Comparison of ENCODE assay signal across 8 cellular contexts in the genomic region with DNA sequence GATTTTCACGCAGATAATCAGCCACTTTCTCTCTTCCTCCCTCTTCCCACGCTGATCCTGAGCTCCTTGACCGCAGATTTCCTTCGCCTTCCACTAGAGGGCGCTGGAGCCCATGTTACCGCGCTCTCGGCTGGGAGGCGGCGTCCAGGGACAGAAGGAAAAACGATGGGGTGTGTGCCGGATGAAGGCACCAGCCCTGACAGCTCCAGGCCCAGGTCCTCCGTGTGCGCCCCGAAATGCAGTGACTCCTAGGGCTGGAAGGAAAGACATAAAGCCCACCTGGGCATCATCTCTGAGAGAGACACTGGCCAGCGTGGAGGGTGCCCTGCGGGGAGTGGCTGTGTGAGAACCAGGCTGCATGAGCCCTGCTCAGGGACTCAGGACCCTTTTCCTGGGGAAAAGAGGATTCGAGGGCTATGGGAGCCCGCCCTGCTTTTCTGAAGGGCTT. TPM values are rescaled to one million over a fixed set of nuclear protein-coding genes. Genes with fewer than 3 reads are reported as not detected.
DNase-seq lines count a peak whose midpoint lies in the region; ATAC-seq, FAIRE-seq and TF ChIP-seq lines count a peak whose summit lies in the region.

No MANE protein-coding gene starts in this region.

- intact Hi-C loops in endothelial cell of umbilical vein (cut with micrococcal nuclease): loop anchor here (1.0 to 10.0 kb wide), 7 partner anchors 185 to 1882 kb away; no protein-coding TSS in a partner anchor

- H3K9me1 ChIP-seq in endothelial cell of umbilical vein (replicated peaks; ENCODE audit: control insufficient read depth, extremely low read depth, insufficient read depth, low read length): no peaks in the 10 kb centered on the region

- no peak overlapping the region for H3K27ac Mint-ChIP-seq in stimulated activated effector memory CD8-positive, alpha-beta T cell treated with anti-CD3 and anti-CD28 coated beads, Interleukin-12 subunit alpha, Interleukin-12 subunit beta, amount 100 ng/mL, for 72 hours

- no peak overlapping the region for H3K4me3 ChIP-seq in endothelial cell of umbilical vein (replicated peaks in 1 of 3; ENCODE audit: insufficient read depth in 1 of 3, low read depth in 1 of 3, low read length in 3 of 3)

- H3K4me1 Mint-ChIP-seq in stimulated activated effector memory CD8-positive, alpha-beta T cell treated with anti-CD3 and anti-CD28 coated beads, Interleukin-12 subunit alpha, Interleukin-12 subunit beta, amount 100 ng/mL, for 72 hours: peaks cover 7% of the 10 kb centered on the region

- H3K4me2 ChIP-seq in endothelial cell of umbilical vein (ENCODE audit: insufficient read depth, low read length): peak overlapping the region; percentile 34

- no peak overlapping the region for H3K27ac ChIP-seq in 22Rv1
- no peak overlapping the region for H3K27ac ChIP-seq in endothelial cell of umbilical vein (ENCODE audit: insufficient read depth, low read depth, low read length)

- no peaks in the 10 kb centered on the region for H3K9me3 ChIP-seq in endothelial cell of umbilical vein (replicated peaks; ENCODE audit: control insufficient read depth, insufficient read depth, low read length)

- no peak overlapping the region for H3K4me3 Mint-ChIP-seq in stimulated activated effector memory CD8-positive, alpha-beta T cell treated with anti-CD3 and anti-CD28 coated beads, Interleukin-12 subunit alpha, Interleukin-12 subunit beta, amount 100 ng/mL, for 72 hours

- H3K9me3 Mint-ChIP-seq in stimulated activated effector memory CD8-positive, alpha-beta T cell treated with anti-CD3 and anti-CD28 coated beads, Interleukin-12 subunit alpha, Interleukin-12 subunit beta, amount 100 ng/mL, for 72 hours: no peaks in the 10 kb centered on the region

- TF ChIP-seq POLR2A in GM12891 (IDR thresholded peaks at IDR 0.05; ENCODE audit: low read depth, low read length): no peak
- no peak for TF ChIP-seq POLR2A in endothelial cell of umbilical vein (IDR thresholded peaks at IDR 0.05; ENCODE audit: low read depth, low read length)

- peaks cover 2% of the 10 kb centered on the region for H3K4me1 ChIP-seq in endothelial cell of umbilical vein (ENCODE audit: control insufficient read depth, extremely low read depth, insufficient read depth, low read length)

- peak; percentile 56 for FAIRE-seq in GM12891 (lab: Jason Lieb, UNC)
- peak; percentile 89 for FAIRE-seq in endothelial cell of umbilical vein (lab: Jason Lieb, UNC)

- POLR2A ChIA-PET in endothelial cell of umbilical vein (lab: Charles Lee): no interaction called here

- CTCF ChIA-PET in endothelial cell of umbilical vein (lab: Charles Lee): interaction anchor here (0.5 to 2.9 kb wide), 104 partner anchors 10 to 1965 kb away, joined by 3 to 64 read pairs (median 4); no protein-coding TSS in a partner anchor

- no peak overlapping the region for H3K9ac ChIP-seq in endothelial cell of umbilical vein (replicated peaks; ENCODE audit: extremely low read depth, insufficient read depth, low read length)

- no peaks in the 10 kb centered on the region for H4K20me1 ChIP-seq in endothelial cell of umbilical vein (replicated peaks; ENCODE audit: control insufficient read depth, extremely low read depth, insufficient read depth, low read length)

- peaks cover 0 to 11% of the 10 kb centered on the region in 2 experiments for H3K27me3 ChIP-seq in endothelial cell of umbilical vein (ENCODE audit: control insufficient read depth in 2 of 2, insufficient read depth in 2 of 2, low read length in 2 of 2)

- no peaks in the 10 kb centered on the region for H3K36me3 ChIP-seq in endothelial cell of umbilical vein (ENCODE audit: control insufficient read depth in 2 of 2, extremely low read depth in 1 of 2, insufficient read depth in 2 of 2, low read length in 2 of 2)

- no peaks in the 10 kb centered on the region for H3K79me2 ChIP-seq in endothelial cell of umbilical vein (ENCODE audit: control insufficient read depth, insufficient read depth, low read length)

- DNase-seq in GM12891 (ENCODE audit: insufficient read length, low spot score) (peak; percentile 41), NCI-H460 (ENCODE audit: extremely low read depth, low read depth) (peak; percentile 31), endothelial cell of umbilical vein (ENCODE audit: low read depth, low spot score) (peak; percentile 63), midbrain (lab: John Stamatoyannopoulos, UW) (peak; percentile 86)
- DNase-seq in activated CD4-positive, alpha-beta T cell treated with anti-CD3 and anti-CD28 coated beads, Interleukin-2, amount 50 U/mL, for 4 hours: peak; percentile 12 to 14
- peak; percentile 36 to 59 for DNase-seq in stimulated activated effector memory CD8-positive, alpha-beta T cell treated with anti-CD3 and anti-CD28 coated beads, Interleukin-12 subunit alpha, Interleukin-12 subunit beta, amount 100 ng/mL, for 72 hours (ENCODE audit: low spot score in 2 of 2)

- TF ChIP-seq CTCF in 22Rv1 (IDR thresholded peaks at IDR 0.05): peak; percentile 93
- peak; percentile 83 to 91 for TF ChIP-seq CTCF in endothelial cell of umbilical vein (IDR thresholded peaks at IDR 0.05; ENCODE audit: extremely low read depth in 1 of 2, insufficient read depth in 1 of 2, low read depth in 1 of 2, low read length in 2 of 2)

- dilution Hi-C loops in endothelial cell of umbilical vein (cut with MboI; ENCODE audit: extremely low pct_ligation_motif_present, low sequenced_read_pairs): no loop called here

- no TSS peak for BruUV-seq in endothelial cell of umbilical vein (replicated peaks; lab: Mats Ljungman, UMichigan)

- no peaks in the 10 kb centered on the region for H3K36me3 Mint-ChIP-seq in stimulated activated effector memory CD8-positive, alpha-beta T cell treated with anti-CD3 and anti-CD28 coated beads, Interleukin-12 subunit alpha, Interleukin-12 subunit beta, amount 100 ng/mL, for 72 hours

- ATAC-seq in HG03280 (IDR thresholded peaks at IDR 0.05; ENCODE audit: unreplicated experiment): peak; percentile 62
- ATAC-seq in stimulated activated effector memory CD8-positive, alpha-beta T cell treated with anti-CD3 and anti-CD28 coated beads, Interleukin-12 subunit alpha, Interleukin-12 subunit beta, amount 100 ng/mL, for 72 hours: peak; percentile 54

- peak overlapping the region; percentile 94 for H2AFZ ChIP-seq in endothelial cell of umbilical vein (ENCODE audit: low read depth, low read length)

TF ChIP-seq in GM12891, 5 proteins besides CTCF, POLR2A, EP300 and RAD21:
- TF ChIP-seq SPI1 (IDR thresholded peaks at IDR 0.05; ENCODE audit: low read depth, low read length) (no peak), POU2F2 (IDR thresholded peaks at IDR 0.05; ENCODE audit: low read depth, low read length) (no peak), POLR2AphosphoS5 (IDR thresholded peaks at IDR 0.05; ENCODE audit: low read depth, low read length) (no peak), PAX5 (IDR thresholded peaks at IDR 0.05; ENCODE audit: insufficient read depth, low read length, severe bottlenecking) (no peak), TAF1 (IDR thresholded peaks at IDR 0.05; ENCODE audit: low read depth, low read length) (no peak)

TF ChIP-seq in endothelial cell of umbilical vein, 7 proteins besides CTCF, POLR2A, EP300 and RAD21:
- TF ChIP-seq EZH2 (IDR thresholded peaks at IDR 0.05; ENCODE audit: borderline replicate concordance, low read depth, low read length, severe bottlenecking): no peak

RNA-seq across cellular contexts. Expression of a gene that starts 44.9 kb away (rescaled TPM):
- polyA plus RNA-seq in GM12891 (2012; ENCODE audit: low read depth, missing spikeins): 0.04 TPM
- 0.25 TPM in 1 of 2 replicates, not detected in the other for total RNA-seq in NCI-H460 (2014; rRNA removed; shearing (Covaris generic))
- 0.13 and 0.32 TPM in 2 replicates for polyA plus RNA-seq in NCI-H460 (2014; cell fraction: nucleus; rRNA removed)
- 0.18 and 0.27 TPM in 2 replicates for total RNA-seq in endothelial cell of umbilical vein
- 0.06 TPM in 2 replicates for polyA plus RNA-seq in endothelial cell of umbilical vein
- polyA plus RNA-seq in endothelial cell of umbilical vein (2011; cell fraction: cytosol; rRNA removed): 0.12 and 0.16 TPM in 2 replicates
- 0.20 and 0.54 TPM in 2 replicates for polyA plus RNA-seq in endothelial cell of umbilical vein (2011; cell fraction: nucleus; rRNA removed)
- polyA plus RNA-seq in endothelial cell of umbilical vein (2012): not detected in 2 replicates
- polyA minus RNA-seq in endothelial cell of umbilical vein: not detected in 2 replicates
- not detected for polyA minus RNA-seq in endothelial cell of umbilical vein (2011; cell fraction: cytosol; rRNA and poly(A)+ RNA removed)
- polyA minus RNA-seq in endothelial cell of umbilical vein (2011; cell fraction: nucleus; rRNA and poly(A)+ RNA removed): not detected in 2 replicates

Comparison
In these comparisons a context has a peak if more than half of its experiments do, and no peak if none do; other contexts are left out.
1. DNase-seq: peak in every context shown above with its lines; median percentile 86 in midbrain; 63 in endothelial cell of umbilical vein; 48 in stimulated activated effector memory CD8-positive, alpha-beta T cell treated with anti-CD3 and anti-CD28 coated beads, Interleukin-12 subunit alpha, Interleukin-12 subunit beta, amount 100 ng/mL, for 72 hours; 41 in GM12891; 31 in NCI-H460; 13 in activated CD4-positive, alpha-beta T cell treated with anti-CD3 and anti-CD28 coated beads, Interleukin-2, amount 50 U/mL, for 4 hours.